ENCODE assay signal across 10 cellular contexts in the genomic region with DNA sequence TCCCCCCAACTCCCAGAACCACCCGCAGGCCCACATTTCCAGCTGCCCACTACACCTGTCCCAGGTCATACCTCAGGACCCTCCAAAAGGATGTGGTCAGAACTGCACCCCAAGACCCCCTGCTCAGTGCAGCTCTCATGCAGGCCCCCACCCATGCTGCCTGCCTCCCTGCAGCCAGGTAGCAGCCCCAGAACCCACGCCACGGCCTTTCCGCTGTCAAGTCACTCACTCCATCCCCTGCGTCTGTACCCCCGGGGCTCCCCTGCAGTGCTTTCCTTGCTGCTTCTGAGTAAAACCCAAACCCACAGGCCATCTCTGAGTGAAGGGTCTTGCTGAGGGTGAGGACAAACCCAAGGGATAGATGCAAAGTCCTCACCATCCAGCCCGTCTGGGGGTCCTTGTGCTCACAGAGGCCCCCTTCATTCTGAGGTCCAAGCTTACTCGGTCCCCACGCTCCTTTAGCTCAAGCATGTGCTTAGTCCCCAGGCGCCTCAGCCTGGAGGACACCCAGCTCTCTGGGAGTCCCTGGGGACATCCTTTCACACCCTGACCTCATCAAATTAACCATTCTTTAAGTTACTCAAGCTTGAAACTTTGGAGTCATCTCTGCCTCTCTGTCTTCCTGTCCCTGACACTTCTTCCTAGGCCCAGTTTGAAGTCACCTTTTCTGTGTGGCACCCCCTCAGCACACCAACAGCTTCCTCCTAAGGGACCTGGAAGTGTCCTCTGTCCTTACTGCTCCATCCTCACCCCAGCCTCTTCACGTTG.
DNase-seq lines count a peak whose midpoint lies in the region; ATAC-seq, FAIRE-seq and TF ChIP-seq lines count a peak whose summit lies in the region.
"Had no signal": no experiment of that assay in that cellular context is flagged by ENCODE, and none has a peak within 500 bp of the region (broad histone marks: within the 10 kb centered on the region; RNA-seq: fewer than 3 reads in every experiment).

No MANE protein-coding gene starts in this region.

- peaks cover 35% of the 10 kb centered on the region for H3K36me3 Mint-ChIP-seq in mesothelial cell of epicardium

- TF ChIP-seq POLR2A in Peyer's patch (IDR thresholded peaks at IDR 0.05), result no peak

- H3K27me3 Mint-ChIP-seq in mesothelial cell of epicardium (ENCODE audit: low read depth), result no peaks in the 10 kb centered on the region

- H3K4me1 ChIP-seq in Peyer's patch, result peaks cover 0 to 12% (median 4%) of the 10 kb centered on the region in 4 donors

- FAIRE-seq in frontal cortex (lab: Jason Lieb, UNC), result no peak
- FAIRE-seq: H1, keratinocyte had no signal

- no peak overlapping the region for H3K27ac ChIP-seq in Peyer's patch

- H3K36me3 ChIP-seq in Peyer's patch, result no peaks in the 10 kb centered on the region

- H3K27ac Mint-ChIP-seq in mesothelial cell of epicardium, result no peak overlapping the region

- peaks cover 4% of the 10 kb centered on the region for H3K9me3 Mint-ChIP-seq in mesothelial cell of epicardium

- H3K27me3 ChIP-seq in Peyer's patch, result no peaks in the 10 kb centered on the region

- no peak overlapping the region for H3K4me3 Mint-ChIP-seq in mesothelial cell of epicardium

- H3K4me3 ChIP-seq in Peyer's patch, result no peak overlapping the region

- ATAC-seq in GM18519 (IDR thresholded peaks at IDR 0.05; ENCODE audit: low FRiP score, unreplicated experiment), result peak; percentile 88
- peak; percentile 95 for ATAC-seq in GM21786 (IDR thresholded peaks at IDR 0.05; ENCODE audit: unreplicated experiment)

- H3K9me3 ChIP-seq in Peyer's patch, result no peaks in the 10 kb centered on the region

- TF ChIP-seq CTCF in Peyer's patch (IDR thresholded peaks at IDR 0.05) (no peak), mesothelial cell of epicardium (IDR thresholded peaks at IDR 0.05; ENCODE audit: unreplicated experiment) (no peak)

- DNase-seq in Peyer's patch (peak; percentile 39 to 51 (median 47)), mesothelial cell of epicardium (ENCODE audit: low spot score in 2 of 2, unreplicated experiment in 2 of 2) (peak; percentile 16 to 35), SIG-M5 (lab: John Stamatoyannopoulos, UW) (no peak), DMS153 (lab: John Stamatoyannopoulos, UW) (no peak), frontal cortex (ENCODE audit: low spot score in 2 of 2) (no peak), NCI-H1048 (lab: John Stamatoyannopoulos, UW) (no peak)

- peaks cover 19% of the 10 kb centered on the region for H3K4me1 Mint-ChIP-seq in mesothelial cell of epicardium

Comparison
In these comparisons a context has a peak if more than half of its experiments do, and no peak if none do; other contexts are left out.
1. DNase-seq: peak in Peyer's patch (3 of 3) and mesothelial cell of epicardium (2 of 2); none in SIG-M5 (single experiment), DMS153 (single experiment), frontal cortex (0 of 2) and NCI-H1048 (single experiment).